10 cellular contexts compared by ENCODE assay signal in genomic region chr3:159761377-159761776, GRCh38.
DNase-seq lines count a peak whose midpoint lies in the region; ATAC-seq and TF ChIP-seq lines count a peak whose summit lies in the region.
"Had no signal": no experiment of that assay in that cellular context is flagged by ENCODE, and none has a peak within 500 bp of the region (broad histone marks: within the 10 kb centered on the region; RNA-seq: fewer than 3 reads in every experiment).

No MANE protein-coding gene starts in this region.

- no peaks in the 10 kb centered on the region for H3K36me3 ChIP-seq in SK-N-SH (replicated peaks in 1 of 2; ENCODE audit: control insufficient read depth in 1 of 2, insufficient read depth in 2 of 2, low read length in 1 of 2)

- TF ChIP-seq CTCF in SK-N-SH (IDR thresholded peaks at IDR 0.05) (no peak), foreskin fibroblast (IDR thresholded peaks at IDR 0.05; ENCODE audit: low read depth, low read length) (no peak), GM20000 (IDR thresholded peaks at IDR 0.05; ENCODE audit: extremely low read depth, missing control alignments) (no peak)

- H2AFZ ChIP-seq in SK-N-SH (ENCODE audit: low read depth) = 0 out of 2 replicates have a peak overlapping the region, but pooled peaks have one; percentile 41

- TF ChIP-seq EP300 in SK-N-SH (IDR thresholded peaks at IDR 0.05; ENCODE audit: borderline replicate concordance in 1 of 2, low read depth in 1 of 2, low read length in 1 of 2) = no peak

- no peak overlapping the region for H3K4me3 Mint-ChIP-seq in T-cell
- H3K4me3 Mint-ChIP-seq: activated CD8-positive, alpha-beta T cell treated with anti-CD3 and anti-CD28 coated beads for 36 hours had no signal

- no peak for TF ChIP-seq RAD21 in SK-N-SH (IDR thresholded peaks at IDR 0.05; ENCODE audit: low read length)

- H3K9me3 Mint-ChIP-seq in T-cell = peaks cover 0 to 7% (median 4%) of the 10 kb centered on the region in 3 donors

- H3K27ac Mint-ChIP-seq in T-cell = no peak overlapping the region
- H3K27ac Mint-ChIP-seq: activated CD8-positive, alpha-beta T cell treated with anti-CD3 and anti-CD28 coated beads for 36 hours had no signal

- ATAC-seq in HG03342 (IDR thresholded peaks at IDR 0.05; ENCODE audit: unreplicated experiment) (no peak), T-cell (replicated peaks in 1 of 4) (no peak)
- ATAC-seq: activated CD8-positive, alpha-beta T cell treated with anti-CD3 and anti-CD28 coated beads for 36 hours had no signal

- H4K20me1 ChIP-seq in SK-N-SH (ENCODE audit: insufficient read depth) = no peaks in the 10 kb centered on the region

- peaks cover 28 to 35% of the 10 kb centered on the region in 2 experiments; a peak in 3 of 4 replicates for H3K4me1 ChIP-seq in SK-N-SH (ENCODE audit: control insufficient read depth in 1 of 2, insufficient read depth in 2 of 2, low read depth in 1 of 2, low read length in 1 of 2)

- intact Hi-C loops in posterior cingulate gyrus (cut with DNase I) = loop anchor here (5.0 kb wide), 1 partner anchor 246 kb away; no protein-coding TSS in a partner anchor

- H3K27ac ChIP-seq in SK-N-SH (ENCODE audit: low read depth in 2 of 2, low read length in 1 of 2) = peak overlapping the region; percentile 73 to 97; a peak in 3 of 4 replicates

- 68% methylated on average over 1 of the region's 1 CpG for WGBS in SK-N-SH (ENCODE audit: low lambda C conversion rate)

- CTCF ChIA-PET in SK-N-SH (lab: Yijun Ruan, JAX) (interaction anchor here (0.9 to 1.5 kb wide), 5 partner anchors 9 to 57 kb away, joined by 3 read pairs; no protein-coding TSS in a partner anchor), T-cell (lab: Charles Lee) (no interaction called here)

- peaks cover 41 to 48% of the 10 kb centered on the region in 2 donors for H3K27me3 Mint-ChIP-seq in T-cell

- peak overlapping the region; percentile 23; the same call in 1 of the 2 replicates for H3K4me2 ChIP-seq in SK-N-SH

- POLR2A ChIA-PET in SK-N-SH (lab: Yijun Ruan, JAX) = interaction anchor here (0.7 kb wide), 1 partner anchor 29 kb away, joined by 3 read pairs; no protein-coding TSS in a partner anchor
- POLR2A ChIA-PET in T-cell (lab: Charles Lee) = interaction anchor here in 1 of 2 donors (0.6 kb wide), 1 partner anchor 32 kb away, joined by 3 read pairs; no protein-coding TSS in a partner anchor

- H3K9me3 ChIP-seq in SK-N-SH = no peaks in the 10 kb centered on the region

- H3K4me1 Mint-ChIP-seq in T-cell = peaks cover 0 to 21% (median 16%) of the 10 kb centered on the region in 3 donors

- H3K4me3 ChIP-seq in SK-N-SH (ENCODE audit: low read depth in 2 of 2, low read length in 1 of 2) (no peak overlapping the region), foreskin fibroblast (ENCODE audit: low read depth in 1 of 2, low read length in 2 of 2) (peak overlapping the region in 1 of 2 donors; percentile 55)

- no peaks in the 10 kb centered on the region for H3K36me3 Mint-ChIP-seq in T-cell

- H3K79me2 ChIP-seq in SK-N-SH (ENCODE audit: insufficient read depth) = peaks cover 4% of the 10 kb centered on the region

- DNase-seq in EL (peak; percentile 71), SK-N-SH (peak; percentile 44), foreskin fibroblast (peak; percentile 29 to 67), posterior cingulate gyrus (peak in 6 of 10 donors; percentile 49 to 91 (median 70)), GM20000 (ENCODE audit: low spot score) (no peak), T-cell (no peak), COR-L47 (lab: John Stamatoyannopoulos, UW) (no peak)
- DNase-seq: activated CD8-positive, alpha-beta T cell treated with anti-CD3 and anti-CD28 coated beads for 36 hours; NK-92 treated with Interleukin-12 subunit alpha and Interleukin-12 subunit beta, amount 100 ng/mL, for 24 hours had no signal

- H3F3A ChIP-seq in SK-N-SH (replicated peaks; ENCODE audit: insufficient read depth) = peaks cover 21% of the 10 kb centered on the region

- H3K9me2 ChIP-seq in SK-N-SH = no peaks in the 10 kb centered on the region

- no peaks in the 10 kb centered on the region for H3K27me3 ChIP-seq in SK-N-SH (ENCODE audit: insufficient read depth)

- H3K9ac ChIP-seq in SK-N-SH = no peak overlapping the region

TF ChIP-seq in SK-N-SH, 30 proteins besides CTCF, POLR2A, EP300 and RAD21:
- TF ChIP-seq NFIC (IDR thresholded peaks at IDR 0.05; ENCODE audit: borderline replicate concordance) (peak; percentile 32; the same call in 1 of the 2 replicates), YY1 (IDR thresholded peaks at IDR 0.05; ENCODE audit: low read depth) (no peak), SIN3A (IDR thresholded peaks at IDR 0.05; ENCODE audit: borderline replicate concordance, low read depth, low read length) (no peak), ELF1 (IDR thresholded peaks at IDR 0.05) (peak; percentile 34), TAF1 (IDR thresholded peaks at IDR 0.05; ENCODE audit: borderline replicate concordance, low read depth, low read length) (no peak)

Comparison
In these comparisons a context has a peak if more than half of its experiments do, and no peak if none do; other contexts are left out.
1. DNase-seq: peak in EL (single experiment), SK-N-SH (single experiment), foreskin fibroblast (2 of 2) and posterior cingulate gyrus (6 of 10); none in GM20000 (single experiment), T-cell (0 of 34) and COR-L47 (single experiment).